Comparison of ENCODE assay signal across 9 cellular contexts in genomic region chr7:129258649-129259389, GRCh38. TPM values are rescaled to one million over a fixed set of nuclear protein-coding genes. Genes with fewer than 3 reads are reported as not detected.
A peak's percentile ranks its signal among the peaks of the same experiment; 100 is the strongest.
DNase-seq lines count a peak whose midpoint lies in the region; ATAC-seq and TF ChIP-seq lines count a peak whose summit lies in the region.
"Had no signal": no experiment of that assay in that cellular context is flagged by ENCODE, and none has a peak within 500 bp of the region (broad histone marks: within the 10 kb centered on the region; RNA-seq: fewer than 3 reads in every experiment).

No MANE protein-coding gene starts in this region.

- ATAC-seq in GM19463 (IDR thresholded peaks at IDR 0.05; ENCODE audit: unreplicated experiment) = no peak

- in situ Hi-C loops in GM13977 (cut with MboI; ENCODE audit: low pct_unique_long_range_greater_than_20kb, low sequenced_read_pairs, unreplicated experiment) = no loop called here

- H3K9me3 ChIP-seq in HUES64 (ENCODE audit: insufficient read depth, low read depth, low read length) (no peaks in the 10 kb centered on the region), mesodermal cell (ENCODE audit: control insufficient read depth, low read length) (no peaks in the 10 kb centered on the region)
- H3K9me3 ChIP-seq in effector memory CD4-positive, alpha-beta T cell (ENCODE audit: control insufficient read depth, low read length) = no peaks in the 10 kb centered on the region

- peaks cover 48% of the 10 kb centered on the region for H3K4me1 ChIP-seq in HUES64 (ENCODE audit: insufficient read depth, low read length)
- H3K4me1 ChIP-seq in mesodermal cell (ENCODE audit: control insufficient read depth, insufficient read depth, low read length, poor library complexity, severe bottlenecking) = peaks cover 4% of the 10 kb centered on the region
- peaks cover 7% of the 10 kb centered on the region for H3K4me1 ChIP-seq in effector memory CD4-positive, alpha-beta T cell (ENCODE audit: control insufficient read depth, insufficient read depth, low read length, poor library complexity, severe bottlenecking)

- TF ChIP-seq CTCF in GM13977 (IDR thresholded peaks at IDR 0.05; ENCODE audit: extremely low read depth, insufficient read depth, missing control alignments) = no peak

- H3K36me3 ChIP-seq in HUES64 (ENCODE audit: insufficient read depth, low read length) (no peaks in the 10 kb centered on the region), mesodermal cell (ENCODE audit: control insufficient read depth, insufficient read depth, low read length) (no peaks in the 10 kb centered on the region)
- no peaks in the 10 kb centered on the region for H3K36me3 ChIP-seq in effector memory CD4-positive, alpha-beta T cell (ENCODE audit: control insufficient read depth, insufficient read depth, low read length)

- no peaks in the 10 kb centered on the region for H3K27me3 ChIP-seq in HUES64 (ENCODE audit: insufficient read depth, low read length)
- H3K27me3 ChIP-seq in effector memory CD4-positive, alpha-beta T cell (replicated peaks; ENCODE audit: control insufficient read depth, insufficient read depth, low read length, poor library complexity, severe bottlenecking) = no peaks in the 10 kb centered on the region

- H3K27ac ChIP-seq in HUES64 (ENCODE audit: low read depth, low read length) (peak overlapping the region; percentile 97), mesodermal cell (ENCODE audit: low read depth, low read length, severe bottlenecking) (peak overlapping the region; percentile 50)
- H3K27ac ChIP-seq in effector memory CD4-positive, alpha-beta T cell (ENCODE audit: insufficient read depth, low read length, poor library complexity, severe bottlenecking) = no peak overlapping the region

- DNase-seq in DMS79 (lab: John Stamatoyannopoulos, UW) = peak; percentile 93
- DNase-seq in central memory CD4-positive, alpha-beta T cell = peak; percentile 5
- DNase-seq in effector memory CD4-positive, alpha-beta T cell = no peak
- DNase-seq in GM13977 (ENCODE audit: low spot score) = no peak
- DNase-seq in activated effector memory CD4-positive, alpha-beta T cell treated with anti-CD3 and anti-CD28 coated beads, Interleukin-2, amount 50 U/mL, for 16 hours = no peak
- DNase-seq: activated CD4-positive, alpha-beta T cell treated with anti-CD3 and anti-CD28 coated beads, Interleukin-2, amount 50 U/mL, for 48 hours had no signal

- peak overlapping the region; percentile 35 for H3K4me3 ChIP-seq in HUES64 (ENCODE audit: low read length)
- no peak overlapping the region for H3K4me3 ChIP-seq in mesodermal cell (ENCODE audit: extremely low read depth, insufficient read depth, low read length, poor library complexity, severe bottlenecking)
- no peak overlapping the region for H3K4me3 ChIP-seq in effector memory CD4-positive, alpha-beta T cell (ENCODE audit: insufficient read depth, low read depth, low read length, poor library complexity, severe bottlenecking)

- WGBS in HUES64 = 0% methylated on average over 3 of the region's 4 CpGs
- 0 to 50% methylated on average over 1 of the region's 4 CpGs for WGBS in mesodermal cell (ENCODE audit: insufficient coverage in 2 of 2), 2 experiments

- peak overlapping the region; percentile 67 for H3K9ac ChIP-seq in HUES64 (ENCODE audit: low read depth, low read length)

RNA-seq across cellular contexts. Expression of gene AHCYL2, which starts 34.0 kb away (rescaled TPM):
- polyA plus RNA-seq in HUES64 (2013, experiment 1 of 2) = 11.2 TPM
- polyA plus RNA-seq in HUES64 (2013, experiment 2 of 2) = 14.8 TPM
- 13.6 TPM for polyA plus RNA-seq in mesodermal cell (2013, experiment 1 of 2)
- 12.1 TPM for polyA plus RNA-seq in mesodermal cell (2013, experiment 2 of 2)

Comparison
In these comparisons a context has a peak if more than half of its experiments do, and no peak if none do; other contexts are left out.
1. DNase-seq: peak in DMS79 (single experiment) and central memory CD4-positive, alpha-beta T cell (single experiment); none in effector memory CD4-positive, alpha-beta T cell (0 of 3), GM13977 (single experiment) and activated effector memory CD4-positive, alpha-beta T cell treated with anti-CD3 and anti-CD28 coated beads, Interleukin-2, amount 50 U/mL, for 16 hours (single experiment).